26 cellular contexts compared by ENCODE assay signal in genomic region chr10:109261231-109261630, GRCh38.
"Had no signal": no experiment of that assay in that cellular context is flagged by ENCODE, and none has a peak within 500 bp of the region (broad histone marks: within the 10 kb centered on the region; RNA-seq: fewer than 3 reads in every experiment).

No MANE protein-coding gene starts in this region.

- H3K4me3 ChIP-seq: stomach, suprapubic skin, testis, thoracic aorta, thyroid gland, tibial artery, tibial nerve, transverse colon, upper lobe of left lung, upper lobe of right lung, uterus, vagina had no signal

- H3K27me3 ChIP-seq: stomach, suprapubic skin, testis, thyroid gland, tibial artery, transverse colon, upper lobe of left lung, upper lobe of right lung, uterus, vagina had no signal

- DNase-seq: stimulated activated CD4-positive, alpha-beta T cell treated with anti-CD3 and anti-CD28 coated beads, Interleukin-2, amount 100 ng/mL, for 48 hours; stimulated activated CD4-positive, alpha-beta T cell treated with anti-CD3 and anti-CD28 coated beads, Interleukin-4, amount 100 ng/mL, for 1 hour; stimulated activated CD4-positive, alpha-beta T cell treated with anti-CD3 and anti-CD28 coated beads, Interleukin-4, amount 100 ng/mL, for 24 hours; stimulated activated CD4-positive, alpha-beta T cell treated with anti-CD3 and anti-CD28 coated beads, Interleukin-4, amount 100 ng/mL, for 4 hours; stimulated activated CD8-positive, alpha-beta memory T cell treated with anti-CD3 and anti-CD28 coated beads, Interleukin-4, amount 100 ng/mL, for 48 hours; stimulated activated naive B cell treated with anti-CD40 and anti-IgM and Interleukin-4, amounts not matched to agents 10 μg/mL and 1 μg/mL and 100 μg/mL, for 72 hours; stimulated activated naive CD4-positive, alpha-beta T cell; stimulated activated naive CD4-positive, alpha-beta T cell treated with Interleukin-2 at 50 U/mL for 16 hours; stimulated activated naive CD8-positive, alpha-beta T cell treated with anti-CD3 and anti-CD28 coated beads, Interleukin-15, amount 100 ng/mL, for 72 hours; stimulated activated naive CD8-positive, alpha-beta T cell treated with anti-CD3 and anti-CD28 coated beads, Interleukin-15, Interleukin-2, amounts not matched to agents 100 U/mL and 50 U/mL, for 24 hours; stomach; substantia nigra; testis; thyroid gland; tibial artery; transverse colon; trophoblast cell; upper lobe of left lung; upper lobe of right lung; uterus had no signal

- H3K36me3 ChIP-seq: stomach, suprapubic skin, thoracic aorta, thyroid gland, tibial artery, tibial nerve, transverse colon, upper lobe of left lung, upper lobe of right lung, uterus, vagina had no signal

- H3K9me3 ChIP-seq: testis, thoracic aorta, thyroid gland, tibial artery, upper lobe of right lung, uterus, vagina had no signal

- H3K4me1 ChIP-seq: stomach, suprapubic skin, testis, thyroid gland, tibial artery, tibial nerve, transverse colon, upper lobe of left lung, upper lobe of right lung, uterus, vagina had no signal

- ATAC-seq: stimulated activated effector memory CD8-positive, alpha-beta T cell treated with anti-CD3 and anti-CD28 coated beads, Interleukin-12 subunit alpha, Interleukin-12 subunit beta, amount 100 ng/mL, for 72 hours; stimulated activated memory B cell treated with anti-CD40 and anti-IgM and Interleukin-4, amounts not matched to agents 10 μg/mL and 1 μg/mL and 100 μg/mL, for 72 hours; stimulated activated naive B cell treated with anti-CD40 and anti-IgM and Interleukin-4, amounts not matched to agents 10 μg/mL and 1 μg/mL and 100 μg/mL, for 72 hours; stimulated activated naive CD8-positive, alpha-beta T cell treated with anti-CD3 and anti-CD28 coated beads, Interleukin-15, amount 100 ng/mL, for 72 hours; stimulated activated naive CD8-positive, alpha-beta T cell treated with anti-CD3 and anti-CD28 coated beads, Interleukin-15, Interleukin-2, amounts not matched to agents 100 U/mL and 50 U/mL, for 24 hours; upper lobe of right lung had no signal

- H3K27ac ChIP-seq: stomach, suprapubic skin, testis, thoracic aorta, thyroid gland, tibial artery, tibial nerve, transverse colon, upper lobe of left lung, upper lobe of right lung, vagina had no signal
